14 cellular contexts compared by ENCODE assay signal in the genomic region with DNA sequence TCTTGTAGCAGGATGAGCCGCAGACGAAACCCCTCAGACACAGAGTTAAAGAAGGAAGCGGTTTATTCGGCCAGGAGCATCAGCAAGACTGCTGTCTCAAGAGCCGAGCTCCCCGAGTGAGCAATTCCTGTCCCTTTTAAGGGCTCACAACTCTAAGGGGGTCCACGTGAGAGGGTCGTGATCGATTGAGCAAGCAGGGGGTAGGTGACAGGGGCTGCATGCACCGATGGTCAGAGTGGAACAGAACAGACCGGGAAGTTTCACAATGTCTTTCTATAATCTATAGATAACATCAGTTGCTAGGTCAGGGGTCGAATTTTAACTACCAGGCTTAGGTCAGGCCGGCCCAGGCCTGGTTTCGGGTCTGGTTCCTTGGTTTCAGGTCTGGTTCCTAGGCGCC. TPM values are rescaled to one million over a fixed set of nuclear protein-coding genes. Genes with fewer than 3 reads are reported as not detected.
"Had no signal": no experiment of that assay in that cellular context is flagged by ENCODE, and none has a peak within 500 bp of the region (broad histone marks: within the 10 kb centered on the region; RNA-seq: fewer than 3 reads in every experiment).

No MANE protein-coding gene starts in this region.

RNA-seq across cellular contexts. Expression of a gene that starts 20.6 kb away (rescaled TPM):
- total RNA-seq: activated B cell treated with CpG ODN at 0.5 μM for 24 hours; activated CD4-positive, alpha-beta memory T cell treated with anti-CD3 and anti-CD28 coated beads for 36 hours; activated CD4-positive, alpha-beta memory T cell treated with anti-CD3 and anti-CD28 coated beads, Interleukin-2, amount 10 ng/mL, durations not matched to agents 7 days and 5 days; activated CD4-positive, alpha-beta T cell treated with anti-CD3 and anti-CD28 coated beads for 36 hours; activated CD4-positive, alpha-beta T cell treated with anti-CD3 and anti-CD28 coated beads, Interleukin-2, amount 10 ng/mL, durations not matched to agents 24 days and 14 days; activated CD4-positive, alpha-beta T cell treated with anti-CD3 and anti-CD28 coated beads, Interleukin-2, amount 10 ng/mL, durations not matched to agents 7 days and 5 days; activated CD8-positive, alpha-beta memory T cell treated with anti-CD3 and anti-CD28 coated beads for 36 hours; activated CD8-positive, alpha-beta memory T cell treated with anti-CD3 and anti-CD28 coated beads, Interleukin-2, amount 10 ng/mL, durations not matched to agents 7 days and 5 days; activated CD8-positive, alpha-beta T cell treated with anti-CD3 and anti-CD28 coated beads for 36 hours; activated CD8-positive, alpha-beta T cell treated with anti-CD3 and anti-CD28 coated beads, Interleukin-2, amount 10 ng/mL, durations not matched to agents 7 days and 5 days; T-helper 1 cell treated with Interleukin-12 subunit alpha and Interleukin-12 subunit beta and Interleukin-4 antibody, amounts not matched to agents 30 ng/mL and 1 ng/mL, for 36 hours; T-helper 17 cell; T-helper 2 cell treated with Interferon-gamma antibody and Interleukin-4, amounts not matched to agents 100 ng/mL and 5 ng/mL, for 36 hours; WTC11 had no signal

RNA-seq across cellular contexts. Expression of a gene that starts 37.3 kb away (rescaled TPM):
- total RNA-seq: activated CD4-positive, alpha-beta memory T cell treated with anti-CD3 and anti-CD28 coated beads, Interleukin-2, amount 10 ng/mL, durations not matched to agents 7 days and 5 days; activated CD4-positive, alpha-beta T cell treated with anti-CD3 and anti-CD28 coated beads, Interleukin-2, amount 10 ng/mL, durations not matched to agents 24 days and 14 days; activated CD8-positive, alpha-beta memory T cell treated with anti-CD3 and anti-CD28 coated beads, Interleukin-2, amount 10 ng/mL, durations not matched to agents 7 days and 5 days had no signal
